8 cellular contexts compared by ENCODE assay signal in the genomic region with DNA sequence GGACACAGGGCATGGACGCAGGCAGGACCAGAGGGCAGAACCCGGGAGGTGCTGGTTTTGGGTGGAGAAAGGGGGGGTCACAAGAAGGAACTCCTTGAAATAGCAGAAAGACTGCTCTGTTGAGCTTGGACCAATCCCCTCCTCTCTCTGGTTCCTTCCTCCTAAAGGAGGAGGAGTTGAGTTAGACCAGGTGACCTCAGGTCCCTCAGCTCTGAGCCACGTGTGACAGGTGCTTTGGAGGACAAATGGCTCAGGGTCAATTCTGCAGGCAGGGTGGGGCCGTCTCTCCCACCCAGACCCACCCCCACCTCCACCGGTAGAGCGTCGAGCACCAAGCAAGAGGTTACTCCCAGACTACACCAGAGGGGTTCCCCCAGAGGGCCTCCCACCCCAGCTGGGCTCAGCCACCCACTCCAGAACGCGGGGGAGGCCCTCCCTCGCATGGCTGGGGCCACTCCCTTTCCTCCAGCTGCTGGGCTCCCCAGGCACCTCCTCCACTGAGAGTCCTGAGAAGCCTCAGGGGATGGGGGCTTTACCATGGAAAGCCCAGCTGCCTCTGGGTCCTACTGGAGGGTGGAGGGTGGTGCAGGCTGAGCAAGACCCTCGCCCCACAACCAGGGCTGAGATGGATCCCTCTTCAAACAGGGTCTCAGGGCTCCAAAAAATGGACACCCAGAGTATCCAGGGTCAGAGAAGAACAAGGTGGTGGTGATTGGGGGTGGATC. TPM values are rescaled to one million over a fixed set of nuclear protein-coding genes. Genes with fewer than 3 reads are reported as not detected.
A peak's percentile ranks its signal among the peaks of the same experiment; 100 is the strongest.
DNase-seq lines count a peak whose midpoint lies in the region; ATAC-seq and TF ChIP-seq lines count a peak whose summit lies in the region.

No MANE protein-coding gene starts in this region.

- H3K4me2 ChIP-seq in HCT116 (ENCODE audit: low read length): peak overlapping the region; percentile 81

- intact Hi-C loops in HCT116 (cut with micrococcal nuclease): loop anchor here (10.0 kb wide), 1 partner anchor 150 kb away; no protein-coding TSS in a partner anchor
- intact Hi-C loops in activated CD4-positive, alpha-beta memory T cell treated with anti-CD3 and anti-CD28 coated beads for 36 hours (cut with micrococcal nuclease): loop anchor here (1.0 kb wide), 1 partner anchor 28 kb away; a partner anchor contains a TSS

- H3K4me3 Mint-ChIP-seq in activated CD4-positive, alpha-beta memory T cell treated with anti-CD3 and anti-CD28 coated beads for 36 hours: peak overlapping the region; percentile 72
- H3K4me3 Mint-ChIP-seq in osteocyte (ENCODE audit: unreplicated experiment): peak overlapping the region; percentile 80

- no peaks in the 10 kb centered on the region for H3K27me3 Mint-ChIP-seq in activated CD4-positive, alpha-beta memory T cell treated with anti-CD3 and anti-CD28 coated beads for 36 hours
- H3K27me3 Mint-ChIP-seq in osteocyte (ENCODE audit: unreplicated experiment): no peaks in the 10 kb centered on the region

- TF ChIP-seq POLR2A in HCT116 (IDR thresholded peaks at IDR 0.05; ENCODE audit: borderline replicate concordance, extremely low read depth, insufficient read depth, insufficient read length): no peak

- ATAC-seq in HCT116 (peak; percentile 48), HG03045 (IDR thresholded peaks at IDR 0.05; ENCODE audit: unreplicated experiment) (no peak)

- TF ChIP-seq RAD21 in HCT116 (IDR thresholded peaks at IDR 0.05; ENCODE audit: low read depth): no peak

- H3K27ac ChIP-seq in HCT116 (ENCODE audit: low read depth, low read length): peak overlapping the region; percentile 97

- no peaks in the 10 kb centered on the region for H3K27me3 ChIP-seq in HCT116 (ENCODE audit: insufficient read depth, low read length)

- peaks cover 14 to 26% of the 10 kb centered on the region in 2 experiments; a peak in 3 of 4 replicates for H3K36me3 ChIP-seq in HCT116 (ENCODE audit: control insufficient read depth in 1 of 2, insufficient read depth in 2 of 2, low read length in 2 of 2)

- no peaks in the 10 kb centered on the region for H3K9me2 ChIP-seq in HCT116 (ENCODE audit: insufficient read depth)

- peaks cover 5% of the 10 kb centered on the region for H3K36me3 Mint-ChIP-seq in activated CD4-positive, alpha-beta memory T cell treated with anti-CD3 and anti-CD28 coated beads for 36 hours
- H3K36me3 Mint-ChIP-seq in osteocyte (ENCODE audit: unreplicated experiment): peaks cover 16% of the 10 kb centered on the region

- RAD21 ChIA-PET in HCT116 (lab: Charles Lee; ENCODE audit: low non-redundant PET in 1 of 2, low total read pairs in 2 of 2, uncharacterized antibody in 2 of 2, unreplicated experiment in 2 of 2): no interaction called here

- peaks cover 45% of the 10 kb centered on the region for H3K79me2 ChIP-seq in HCT116 (ENCODE audit: insufficient read depth, low read length)

- H3K27ac Mint-ChIP-seq in activated CD4-positive, alpha-beta memory T cell treated with anti-CD3 and anti-CD28 coated beads for 36 hours: peak overlapping the region; percentile 64
- peak overlapping the region; percentile 90 for H3K27ac Mint-ChIP-seq in osteocyte (ENCODE audit: unreplicated experiment)

- DNase-seq in HCT116 (ENCODE audit: low read depth, low spot score) (peak; percentile 65), NCI-H2196 treated with DMSO at 0.1 percent for 48 hours (lab: John Stamatoyannopoulos, UW; ENCODE audit: unreplicated experiment) (peak; percentile 48), fibroblast of pulmonary artery (ENCODE audit: low read depth) (peak; percentile 64), osteocyte (ENCODE audit: extremely low spot score, unreplicated experiment) (no peak), NCI-H187 treated with DMSO at 0.1 percent for 48 hours (lab: John Stamatoyannopoulos, UW) (no peak)
- DNase-seq in activated CD4-positive, alpha-beta memory T cell treated with anti-CD3 and anti-CD28 coated beads for 36 hours: peak; percentile 46

- no TSS peak for BruUV-seq in HCT116 (replicated peaks; lab: Mats Ljungman, UMichigan)

- H3K9me3 ChIP-seq in HCT116 (ENCODE audit: control insufficient read depth in 1 of 2, insufficient read depth in 1 of 2, low read depth in 1 of 2, low read length in 2 of 2): no peaks in the 10 kb centered on the region

- peak overlapping the region; percentile 60 to 71 for H3K4me3 ChIP-seq in HCT116 (replicated peaks in 1 of 2; ENCODE audit: low read depth in 1 of 2, low read length in 2 of 2)
- peak overlapping the region; percentile 60 for H3K4me3 ChIP-seq in fibroblast of pulmonary artery (replicated peaks; ENCODE audit: low read depth, low read length)

- H3K9me3 Mint-ChIP-seq in activated CD4-positive, alpha-beta memory T cell treated with anti-CD3 and anti-CD28 coated beads for 36 hours: no peaks in the 10 kb centered on the region
- H3K9me3 Mint-ChIP-seq in osteocyte (ENCODE audit: unreplicated experiment): no peaks in the 10 kb centered on the region

- H2AFZ ChIP-seq in HCT116 (ENCODE audit: low read depth, low read length, poor library complexity, severe bottlenecking): no peak overlapping the region

- peak overlapping the region; percentile 95 for H3K9ac ChIP-seq in HCT116 (ENCODE audit: low read length)

- H3K4me1 Mint-ChIP-seq in activated CD4-positive, alpha-beta memory T cell treated with anti-CD3 and anti-CD28 coated beads for 36 hours (ENCODE audit: low read depth): peaks cover 25% of the 10 kb centered on the region
- H3K4me1 Mint-ChIP-seq in osteocyte (ENCODE audit: unreplicated experiment): peaks cover 28% of the 10 kb centered on the region

- TF ChIP-seq CTCF in GM12874 (IDR thresholded peaks at IDR 0.05; ENCODE audit: insufficient read depth, low read depth, low read length) (peak; percentile 12; the same call in 1 of the 2 replicates), HCT116 (IDR thresholded peaks at IDR 0.05 in 2 of 3, conservative IDR thresholded peaks at IDR 0.05 in 1 of 3; ENCODE audit: borderline replicate concordance in 1 of 3, insufficient read depth in 1 of 3, low read depth in 2 of 3, low read length in 2 of 3) (0 out of 6 replicates have a peak, but pooled peaks of 1 of the 3 experiments have one; percentile 1), fibroblast of pulmonary artery (IDR thresholded peaks at IDR 0.05; ENCODE audit: low read length, missing control alignments) (no peak), osteocyte (IDR thresholded peaks at IDR 0.05) (peak; percentile 17)

- H4K20me1 ChIP-seq in HCT116 (ENCODE audit: insufficient read depth): no peaks in the 10 kb centered on the region

- CTCF ChIA-PET in HCT116 (lab: Charles Lee): interaction anchor here (0.8 to 0.9 kb wide), 2 partner anchors 119 to 145 kb away, joined by 3 read pairs; no protein-coding TSS in a partner anchor
- CTCF ChIA-PET in activated CD4-positive, alpha-beta memory T cell treated with anti-CD3 and anti-CD28 coated beads for 36 hours (lab: Charles Lee): interaction anchor here (0.9 kb wide), 1 partner anchor 119 kb away, joined by 3 read pairs; no protein-coding TSS in a partner anchor

- H3K4me1 ChIP-seq in HCT116 (ENCODE audit: control insufficient read depth in 1 of 2, insufficient read depth in 2 of 2, low read length in 2 of 2): peaks cover 20 to 50% of the 10 kb centered on the region in 2 experiments

- POLR2A ChIA-PET in HCT116 (lab: Charles Lee): interaction anchor here (1.9 kb wide), 1 partner anchor 22 kb away, joined by 16 read pairs; no protein-coding TSS in a partner anchor
- POLR2A ChIA-PET in activated CD4-positive, alpha-beta memory T cell treated with anti-CD3 and anti-CD28 coated beads for 36 hours (lab: Charles Lee): interaction anchor here (1.1 kb wide), 1 partner anchor 22 kb away, joined by 7 read pairs; no protein-coding TSS in a partner anchor

TF ChIP-seq in HCT116, 20 proteins besides CTCF, POLR2A, EP300 and RAD21:
- TF ChIP-seq CBX3 (IDR thresholded peaks at IDR 0.05; ENCODE audit: low read depth) (no peak), EGR1 (IDR thresholded peaks at IDR 0.05; ENCODE audit: low read depth) (peak; percentile 79), EZH2 (IDR thresholded peaks at IDR 0.05) (no peak), SRF (IDR thresholded peaks at IDR 0.05; ENCODE audit: low read depth) (no peak)
- TF ChIP-seq, protein P1, sequence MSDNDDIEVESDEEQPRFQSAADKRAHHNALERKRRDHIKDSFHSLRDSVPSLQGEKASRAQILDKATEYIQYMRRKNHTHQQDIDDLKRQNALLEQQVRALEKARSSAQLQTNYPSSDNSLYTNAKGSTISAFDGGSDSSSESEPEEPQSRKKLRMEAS (IDR thresholded peaks at IDR 0.05): peak; percentile 80

RNA-seq across cellular contexts. Expression of a gene that starts 7.7 kb away (rescaled TPM):
- 227 TPM for total RNA-seq in HCT116 (2021; ENCODE audit: unreplicated experiment)
- polyA plus RNA-seq in HCT116 (2012): 118 and 151 TPM in 2 replicates
- 10 to 100 TPM; 42.8 to 46.7 TPM for total RNA-seq in activated CD4-positive, alpha-beta memory T cell treated with anti-CD3 and anti-CD28 coated beads for 36 hours
- total RNA-seq in osteocyte: 183 and 184 TPM in 2 replicates

RNA-seq across cellular contexts. Expression of a gene that starts 28.7 kb away (rescaled TPM):
- total RNA-seq in HCT116 (2021; ENCODE audit: unreplicated experiment): 55.5 TPM
- 32.2 and 38.8 TPM in 2 replicates for polyA plus RNA-seq in HCT116 (2012)
- 10 to 100 TPM; 14.1 to 17.8 TPM for total RNA-seq in activated CD4-positive, alpha-beta memory T cell treated with anti-CD3 and anti-CD28 coated beads for 36 hours
- 55.8 and 57.1 TPM in 2 replicates for total RNA-seq in osteocyte

RNA-seq across cellular contexts. Expression of a gene that starts 31.7 kb away (rescaled TPM):
- total RNA-seq in HCT116 (2021; ENCODE audit: unreplicated experiment) (25.6 TPM), osteocyte (44.5 and 49.4 TPM in 2 replicates)
- 20.6 and 22.2 TPM in 2 replicates for polyA plus RNA-seq in HCT116 (2012)
- 10 to 100 TPM; 21.2 to 24.0 TPM for total RNA-seq in activated CD4-positive, alpha-beta memory T cell treated with anti-CD3 and anti-CD28 coated beads for 36 hours

Comparison
In these comparisons a context has a peak if more than half of its experiments do, and no peak if none do; other contexts are left out.
1. DNase-seq: peak in HCT116 (single experiment), NCI-H2196 treated with DMSO at 0.1 percent for 48 hours (single experiment), activated CD4-positive, alpha-beta memory T cell treated with anti-CD3 and anti-CD28 coated beads for 36 hours (single experiment) and fibroblast of pulmonary artery (single experiment); none in osteocyte (single experiment) and NCI-H187 treated with DMSO at 0.1 percent for 48 hours (single experiment).